In the genomic region with DNA sequence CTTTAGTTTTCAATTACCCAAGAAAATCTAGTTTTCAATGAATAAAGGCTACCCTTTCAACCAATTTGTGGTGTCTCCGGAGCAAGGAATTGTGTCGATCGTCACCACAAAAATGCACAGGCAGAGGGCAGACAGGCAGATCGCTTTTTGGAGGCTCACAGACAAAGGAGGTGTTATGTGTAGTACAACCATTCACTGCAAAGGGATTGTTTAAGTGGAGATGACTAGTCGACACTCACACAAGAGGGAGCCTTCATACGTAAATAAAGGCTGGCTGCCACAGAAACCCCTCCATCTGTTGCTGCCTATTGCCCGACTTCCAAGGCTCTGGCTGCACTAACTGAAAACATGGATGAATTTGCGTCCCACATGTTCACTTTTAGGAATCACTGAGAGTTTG, we compare ENCODE assay signal across 20 cellular contexts.
DNase-seq lines count a peak whose midpoint lies in the region; ATAC-seq lines count a peak whose summit lies in the region.
"Had no signal": no experiment of that assay in that cellular context is flagged by ENCODE, and none has a peak within 500 bp of the region (broad histone marks: within the 10 kb centered on the region; RNA-seq: fewer than 3 reads in every experiment).

No MANE protein-coding gene starts in this region.

- H3K23ac ChIP-seq in neuronal stem cell (ENCODE audit: low read depth, low read length, poor library complexity), result no peak overlapping the region

- H3K9me3 ChIP-seq in neuronal stem cell (replicated peaks in 1 of 2; ENCODE audit: control insufficient read depth in 2 of 2, insufficient read depth in 1 of 2, low read depth in 1 of 2, low read length in 2 of 2), result no peaks in the 10 kb centered on the region
- H3K9me3 ChIP-seq: neutrophil, prostate gland, thyroid gland had no signal

- H3K4me1 ChIP-seq in neuronal stem cell (ENCODE audit: control insufficient read depth in 2 of 2, insufficient read depth in 1 of 2, low read depth in 1 of 2, low read length in 2 of 2), result peaks cover 2 to 6% of the 10 kb centered on the region in 2 donors
- H3K4me1 ChIP-seq: prostate gland had no signal

- no peak overlapping the region for H2BK12ac ChIP-seq in neuronal stem cell (ENCODE audit: low read length)

- H3K9ac ChIP-seq in neuronal stem cell (ENCODE audit: low read depth, low read length, poor library complexity), result no peak overlapping the region

- no peak overlapping the region for H4K8ac ChIP-seq in neuronal stem cell (ENCODE audit: low read depth, low read length)

- H3K4me3 ChIP-seq in neuronal stem cell (ENCODE audit: low read length in 2 of 2), result no peak overlapping the region
- H3K4me3 ChIP-seq: lung, prostate gland, thyroid gland had no signal

- DNase-seq in H4 (ENCODE audit: low spot score) (peak; percentile 7), NCI-H2171 (lab: John Stamatoyannopoulos, UW) (peak; percentile 2), astrocyte of the hippocampus (ENCODE audit: low read depth, low spot score) (peak; percentile 27), neuronal stem cell (ENCODE audit: low spot score) (peak; percentile 14)
- DNase-seq: activated B cell treated with CpG ODN at 0.5 μM for 24 hours; GF-D8; GOT3; NCI-H1048; NCI-H2029 treated with DMSO at 0.1 percent for 48 hours; NCI-H526 treated with DMSO at 0.1 percent for 48 hours; stimulated activated CD4-positive, alpha-beta T cell treated with anti-CD3 and anti-CD28 coated beads, Interleukin-15, amount 100 ng/mL, for 24 hours; stimulated activated naive CD8-positive, alpha-beta T cell treated with anti-CD3 and anti-CD28 coated beads, Interleukin-15, amount 100 ng/mL, for 72 hours; thyroid gland had no signal

- H3K36me3 ChIP-seq in neuronal stem cell (replicated peaks in 1 of 2; ENCODE audit: control insufficient read depth in 2 of 2, insufficient read depth in 2 of 2, low read length in 2 of 2), result no peaks in the 10 kb centered on the region
- H3K36me3 ChIP-seq: neutrophil, prostate gland, thyroid gland had no signal

- H3K14ac ChIP-seq in neuronal stem cell (ENCODE audit: low read length), result no peak overlapping the region

- peak overlapping the region; percentile 17 for H2AFZ ChIP-seq in neuronal stem cell (ENCODE audit: low read length)

- peaks cover 0 to 2% (median 0%) of the 10 kb centered on the region in 3 experiments for H3K27me3 ChIP-seq in neuronal stem cell (ENCODE audit: control insufficient read depth in 3 of 3, insufficient read depth in 3 of 3, low read depth in 1 of 3, low read length in 3 of 3)
- H3K27me3 ChIP-seq: neutrophil, thyroid gland had no signal

- no peak overlapping the region for H2BK120ac ChIP-seq in neuronal stem cell (ENCODE audit: low read depth, low read length)

- ATAC-seq in HG03571 (IDR thresholded peaks at IDR 0.05; ENCODE audit: unreplicated experiment) (no peak), HG03342 (IDR thresholded peaks at IDR 0.05; ENCODE audit: unreplicated experiment) (no peak), GM19397 (IDR thresholded peaks at IDR 0.05; ENCODE audit: unreplicated experiment) (no peak)
- ATAC-seq: activated T-helper 17 cell treated with anti-CD3 and anti-CD28 coated beads, Interleukin-2, amount 50 U/mL, for 72 hours; stimulated activated naive CD8-positive, alpha-beta T cell treated with anti-CD3 and anti-CD28 coated beads, Interleukin-15, amount 100 ng/mL, for 72 hours had no signal

- no peak overlapping the region for H3K4ac ChIP-seq in neuronal stem cell (ENCODE audit: low read length)

- H2AK5ac ChIP-seq in neuronal stem cell (ENCODE audit: low read depth, low read length), result no peak overlapping the region

- H2BK5ac ChIP-seq in neuronal stem cell (ENCODE audit: low read length), result no peak overlapping the region

- H3K27ac ChIP-seq in neuronal stem cell (replicated peaks; ENCODE audit: low read length), result no peak overlapping the region
- H3K27ac ChIP-seq: neutrophil, prostate gland had no signal

- no peak overlapping the region for H4K91ac ChIP-seq in neuronal stem cell (ENCODE audit: low read depth, low read length, poor library complexity)

- H3K4me2 ChIP-seq in neuronal stem cell (ENCODE audit: insufficient read depth, low read length, poor library complexity, severe bottlenecking), result no peak overlapping the region

- H2BK15ac ChIP-seq in neuronal stem cell (ENCODE audit: low read length), result no peak overlapping the region

- no peak overlapping the region for H3K18ac ChIP-seq in neuronal stem cell (ENCODE audit: low read length)

- H3K79me1 ChIP-seq in neuronal stem cell (ENCODE audit: low read depth, low read length), result no peaks in the 10 kb centered on the region

- no CpG with 5 or more reads among the region's 8 CpGs for WGBS in neuronal stem cell (ENCODE audit: extremely low coverage in 2 of 2, insufficient read length in 2 of 2, insufficient replicate concordance in 1 of 2), 2 donors
